Comparison of ENCODE assay signal across 21 cellular contexts in genomic region chr17:28777178-28777577, GRCh38. TPM values are rescaled to one million over a fixed set of nuclear protein-coding genes. Genes with fewer than 3 reads are reported as not detected.
DNase-seq lines count a peak whose midpoint lies in the region; ATAC-seq and TF ChIP-seq lines count a peak whose summit lies in the region.
"Had no signal": no experiment of that assay in that cellular context is flagged by ENCODE, and none has a peak within 500 bp of the region (broad histone marks: within the 10 kb centered on the region; RNA-seq: fewer than 3 reads in every experiment).

No MANE protein-coding gene starts in this region.

- H3K9me3 ChIP-seq in HEK293 (ENCODE audit: control insufficient read depth, insufficient read depth, low read depth, low read length) (no peaks in the 10 kb centered on the region), mammary epithelial cell (replicated peaks; ENCODE audit: insufficient read depth, low read length) (no peaks in the 10 kb centered on the region), thyroid gland (no peaks in the 10 kb centered on the region)
- H3K9me3 ChIP-seq: heart right ventricle, pancreas, uterus had no signal

- TF ChIP-seq CTCF in HEK293 (tag by site-specific recombination; IDR thresholded peaks at IDR 0.05): no peak
- TF ChIP-seq CTCF in mammary epithelial cell (conservative IDR thresholded peaks at IDR 0.05 in 1 of 2, IDR thresholded peaks at IDR 0.05 in 1 of 2; ENCODE audit: extremely low read depth in 1 of 2, insufficient read depth in 1 of 2, low read depth in 1 of 2, low read length in 2 of 2): no peak
- no peak for TF ChIP-seq CTCF in osteocyte (IDR thresholded peaks at IDR 0.05)
- TF ChIP-seq CTCF in thyroid gland (IDR thresholded peaks at IDR 0.05): no peak

- no peak for DNase-seq in activated T-cell treated with anti-CD3 and anti-CD28 coated beads, Interleukin-2, amount 50 U/mL, for 72 hours
- no peak for DNase-seq in activated T-cell treated with anti-CD3 and anti-CD28 coated beads for 4 hours
- DNase-seq in mammary epithelial cell: peak; percentile 72
- DNase-seq in osteocyte (ENCODE audit: extremely low spot score, unreplicated experiment): no peak
- no peak for DNase-seq in NCI-H128 (lab: John Stamatoyannopoulos, UW; ENCODE audit: unreplicated experiment)
- no peak for DNase-seq in stimulated activated naive CD4-positive, alpha-beta T cell (lab: John Stamatoyannopoulos, UW)
- DNase-seq in thyroid gland: no peak
- DNase-seq: activated T-cell treated with anti-CD3 and anti-CD28 coated beads, Interleukin-2, amount 50 U/mL, for 48 hours; dermis blood vessel endothelial cell; GF-D8; HCEC 1CT; heart right ventricle; kidney; NCI-H2081 treated with DMSO at 0.1 percent for 48 hours; NCI-H774; pancreas; small intestine; stimulated activated naive B cell treated with anti-CD40 and anti-IgM and Interleukin-4, amounts not matched to agents 10 μg/mL and 1 μg/mL and 100 μg/mL, for 72 hours; uterus had no signal

- dilution Hi-C loops in mammary epithelial cell (cut with HindIII; ENCODE audit: low sequenced_read_pairs): no loop called here

- H3K27me3 ChIP-seq in mammary epithelial cell (ENCODE audit: insufficient read depth, low read length) (no peaks in the 10 kb centered on the region), thyroid gland (no peaks in the 10 kb centered on the region)
- H3K27me3 ChIP-seq: heart right ventricle, pancreas, uterus had no signal

- in situ Hi-C loops in mammary epithelial cell (cut with MboI; ENCODE audit: low sequenced_read_pairs in 2 of 2): no loop called here

- ATAC-seq in activated T-cell treated with anti-CD3 and anti-CD28 coated beads, Interleukin-2, amount 50 U/mL, for 72 hours (replicated peaks in 1 of 2): no peak
- ATAC-seq: pancreas; stimulated activated naive B cell treated with anti-CD40 and anti-IgM and Interleukin-4, amounts not matched to agents 10 μg/mL and 1 μg/mL and 100 μg/mL, for 72 hours had no signal

- H3K36me3 ChIP-seq in HEK293 (ENCODE audit: control insufficient read depth in 2 of 2, insufficient read depth in 1 of 2, low read length in 2 of 2) (peaks cover 7 to 12% of the 10 kb centered on the region in 2 experiments), mammary epithelial cell (ENCODE audit: insufficient read depth, low read length) (peaks cover 4% of the 10 kb centered on the region), thyroid gland (no peaks in the 10 kb centered on the region)
- H3K36me3 ChIP-seq: pancreas, uterus had no signal

- WGBS in mammary epithelial cell (ENCODE audit: low coverage, missing lambda C conversion rate): 0% methylated on average over 1 of the region's 1 CpG
- WGBS in thyroid gland, 2 donors: 65 to 72% methylated on average over 1 of the region's 1 CpG

- H3K4me2 ChIP-seq in mammary epithelial cell (ENCODE audit: insufficient read depth, low read depth, low read length): peak overlapping the region; percentile 79

- peaks cover 0 to 10% of the 10 kb centered on the region in 2 donors for H3K36me3 Mint-ChIP-seq in activated T-cell treated with anti-CD3 and anti-CD28 coated beads, Interleukin-2, amount 50 U/mL, for 72 hours (ENCODE audit: insufficient read depth in 2 of 2)
- peaks cover 10% of the 10 kb centered on the region for H3K36me3 Mint-ChIP-seq in osteocyte (ENCODE audit: unreplicated experiment)

- POLR2A ChIA-PET in HEK293 (lab: Yijun Ruan, JAX): interaction anchor here (0.6 kb wide), 1 partner anchor 10 kb away, joined by 3 read pairs; no protein-coding TSS in a partner anchor

- peak overlapping the region; percentile 46 for H3K9ac ChIP-seq in mammary epithelial cell (ENCODE audit: insufficient read depth, low read length)

- H3K27ac Mint-ChIP-seq in activated T-cell treated with anti-CD3 and anti-CD28 coated beads, Interleukin-2, amount 50 U/mL, for 72 hours: peak overlapping the region; percentile 91
- peak overlapping the region; percentile 8 for H3K27ac Mint-ChIP-seq in osteocyte (ENCODE audit: unreplicated experiment)
- H3K27ac Mint-ChIP-seq: stimulated activated naive B cell treated with anti-CD40 and anti-IgM and Interleukin-4, amounts not matched to agents 10 μg/mL and 1 μg/mL and 100 μg/mL, for 72 hours had no signal

- CTCF ChIA-PET in HEK293 (lab: Yijun Ruan, JAX): interaction anchor here (0.8 to 7.1 kb wide), 2 partner anchors 14 to 46 kb away, joined by 3 to 98 read pairs; no protein-coding TSS in a partner anchor
- CTCF ChIA-PET in mammary epithelial cell (lab: Charles Lee; ENCODE audit: low non-redundant PET): no interaction called here

- no peak overlapping the region for H3K4me3 ChIP-seq in HEK293 (ENCODE audit: low read depth, low read length)
- peak overlapping the region in 2 of 3 experiments; percentile 6 to 36 for H3K4me3 ChIP-seq in mammary epithelial cell (replicated peaks in 1 of 3; ENCODE audit: insufficient read depth in 1 of 3, low read depth in 2 of 3, low read length in 3 of 3)
- H3K4me3 ChIP-seq in thyroid gland (replicated peaks in 1 of 3): no peak overlapping the region
- H3K4me3 ChIP-seq: heart right ventricle, pancreas, uterus had no signal

- H3K79me2 ChIP-seq in mammary epithelial cell (ENCODE audit: insufficient read depth, low read length): peaks cover 91% of the 10 kb centered on the region

- TF ChIP-seq POLR2A in thyroid gland (IDR thresholded peaks at IDR 0.05): no peak

- H3K27ac ChIP-seq in HEK293 (ENCODE audit: extremely low read depth, low read depth, low read length): 0 out of 2 replicates have a peak overlapping the region, but pooled peaks have one; percentile 14
- H3K27ac ChIP-seq in mammary epithelial cell (ENCODE audit: insufficient read depth, low read depth, low read length): peak overlapping the region; percentile 66
- peak overlapping the region in 1 of 3 donors; percentile 32 for H3K27ac ChIP-seq in thyroid gland
- H3K27ac ChIP-seq: pancreas, uterus had no signal

- H3K9me3 Mint-ChIP-seq in activated T-cell treated with anti-CD3 and anti-CD28 coated beads, Interleukin-2, amount 50 U/mL, for 72 hours: no peaks in the 10 kb centered on the region
- H3K9me3 Mint-ChIP-seq in osteocyte (ENCODE audit: unreplicated experiment): no peaks in the 10 kb centered on the region
- H3K9me3 Mint-ChIP-seq: stimulated activated naive B cell treated with anti-CD40 and anti-IgM and Interleukin-4, amounts not matched to agents 10 μg/mL and 1 μg/mL and 100 μg/mL, for 72 hours had no signal

- no peak overlapping the region for H3K4me3 Mint-ChIP-seq in activated T-cell treated with anti-CD3 and anti-CD28 coated beads, Interleukin-2, amount 50 U/mL, for 72 hours
- no peak overlapping the region for H3K4me3 Mint-ChIP-seq in osteocyte (ENCODE audit: unreplicated experiment)
- H3K4me3 Mint-ChIP-seq: stimulated activated naive B cell treated with anti-CD40 and anti-IgM and Interleukin-4, amounts not matched to agents 10 μg/mL and 1 μg/mL and 100 μg/mL, for 72 hours had no signal

- H4K20me1 ChIP-seq in mammary epithelial cell (ENCODE audit: insufficient read depth, low read length): no peaks in the 10 kb centered on the region

- H3K27me3 Mint-ChIP-seq in activated T-cell treated with anti-CD3 and anti-CD28 coated beads, Interleukin-2, amount 50 U/mL, for 72 hours (ENCODE audit: low read depth): no peaks in the 10 kb centered on the region
- H3K27me3 Mint-ChIP-seq in osteocyte (ENCODE audit: unreplicated experiment): no peaks in the 10 kb centered on the region
- H3K27me3 Mint-ChIP-seq: stimulated activated naive B cell treated with anti-CD40 and anti-IgM and Interleukin-4, amounts not matched to agents 10 μg/mL and 1 μg/mL and 100 μg/mL, for 72 hours had no signal

- H3K4me1 ChIP-seq in HEK293 (ENCODE audit: control insufficient read depth, insufficient read depth, low read length) (0 out of 2 replicates have a peak, but pooled peaks cover 4% of the 10 kb centered on the region), mammary epithelial cell (ENCODE audit: insufficient read depth, low read length) (peaks cover 25% of the 10 kb centered on the region), thyroid gland (no peaks in the 10 kb centered on the region)
- H3K4me1 ChIP-seq: uterus had no signal

- intact Hi-C loops in mammary epithelial cell (cut with micrococcal nuclease): no loop called here
- intact Hi-C loops in thyroid gland (cut with DNase I): no loop called here

- no peak overlapping the region for H2AFZ ChIP-seq in mammary epithelial cell (ENCODE audit: low read depth, low read length)

- peaks cover 41% of the 10 kb centered on the region for H3K4me1 Mint-ChIP-seq in activated T-cell treated with anti-CD3 and anti-CD28 coated beads, Interleukin-2, amount 50 U/mL, for 72 hours (ENCODE audit: low read depth)
- peaks cover 5% of the 10 kb centered on the region for H3K4me1 Mint-ChIP-seq in osteocyte (ENCODE audit: unreplicated experiment)

- no TSS peak for BruUV-seq in mammary epithelial cell (replicated peaks; lab: Mats Ljungman, UMichigan)

TF ChIP-seq in HEK293, 187 proteins besides CTCF, POLR2A, EP300 and RAD21 (continues in another document):
- no peak for TF ChIP-seq ZNF677 (tag by site-specific recombination; IDR thresholded peaks at IDR 0.05)

RNA-seq across cellular contexts. Expression of gene TRAF4, which starts 33.4 kb away (rescaled TPM):
- total RNA-seq in activated T-cell treated with anti-CD3 and anti-CD28 coated beads, Interleukin-2, amount 50 U/mL, for 72 hours: 100 to 1,000 TPM; 108 to 145 TPM
- total RNA-seq in mammary epithelial cell (100 to 1,000 TPM in 1 of 2 donors, 10 to 100 TPM in 1; 50.5 to 147 TPM), osteocyte (76.1 and 95.5 TPM in 2 replicates), thyroid gland (10 to 100 TPM; 33.3 to 64.3 (median 44.3) TPM)
- 85.3 TPM for polyA plus RNA-seq in mammary epithelial cell
- polyA minus RNA-seq in mammary epithelial cell: 133 TPM

RNA-seq across cellular contexts. Expression of gene NEK8, which starts 48.6 kb away (rescaled TPM):
- 10 to 100 TPM in 1 of 2 donors, 1 to 10 TPM in 1; 6.9 to 10.9 TPM for total RNA-seq in activated T-cell treated with anti-CD3 and anti-CD28 coated beads, Interleukin-2, amount 50 U/mL, for 72 hours
- 1 to 10 TPM; 5.5 to 7.0 TPM for total RNA-seq in mammary epithelial cell
- polyA plus RNA-seq in mammary epithelial cell: 4.6 TPM
- polyA minus RNA-seq in mammary epithelial cell: 2.6 TPM
- 8.5 and 9.9 TPM in 2 replicates for total RNA-seq in osteocyte
- 10 to 100 TPM in 1 of 4 donors, 1 to 10 TPM in 3; 3.9 to 14.0 (median 8.1) TPM for total RNA-seq in thyroid gland

RNA-seq across cellular contexts. Expression of gene TLCD1, which starts 51.1 kb away (rescaled TPM):
- 1 to 10 TPM; 5.2 to 9.0 TPM for total RNA-seq in activated T-cell treated with anti-CD3 and anti-CD28 coated beads, Interleukin-2, amount 50 U/mL, for 72 hours
- total RNA-seq in mammary epithelial cell (10 to 100 TPM in 1 of 2 donors, 1 to 10 TPM in 1; 4.7 to 16.7 TPM), osteocyte (3.8 and 5.8 TPM in 2 replicates), thyroid gland (10 to 100 TPM in 1 of 4 donors, 1 to 10 TPM in 3; 1.6 to 21.4 (median 5.1) TPM)
- polyA plus RNA-seq in mammary epithelial cell: 19.8 TPM
- polyA minus RNA-seq in mammary epithelial cell: 10.1 TPM
- total RNA-seq: mononuclear cell had no signal

RNA-seq across cellular contexts. Expression of gene RPL23A, which starts 57.4 kb away (rescaled TPM):
- 1,000 to 10,000 TPM; 2,006 to 2,174 TPM for total RNA-seq in activated T-cell treated with anti-CD3 and anti-CD28 coated beads, Interleukin-2, amount 50 U/mL, for 72 hours
- total RNA-seq in mammary epithelial cell: 1,000 to 10,000 TPM in 1 of 2 donors, 100 to 1,000 TPM in 1; 335 to 1,232 TPM
- 685 TPM for polyA plus RNA-seq in mammary epithelial cell
- 785 TPM for polyA minus RNA-seq in mammary epithelial cell
- total RNA-seq in osteocyte: 1,390 and 1,395 TPM in 2 replicates
- 100 to 1,000 TPM; 181 to 750 (median 443) TPM for total RNA-seq in thyroid gland

RNA-seq across cellular contexts. Expression of gene RAB34, which starts 59.5 kb away (rescaled TPM):
- 10 to 100 TPM; 10.4 to 17.3 TPM for total RNA-seq in activated T-cell treated with anti-CD3 and anti-CD28 coated beads, Interleukin-2, amount 50 U/mL, for 72 hours
- total RNA-seq in mammary epithelial cell: 10 to 100 TPM; 68.2 to 83.4 TPM
- polyA plus RNA-seq in mammary epithelial cell: 176 TPM
- 135 TPM for polyA minus RNA-seq in mammary epithelial cell
- total RNA-seq in osteocyte: 153 TPM in 2 replicates
- total RNA-seq in thyroid gland: 100 to 1,000 TPM; 136 to 186 (median 159) TPM

Comparison
In these comparisons a context has a peak if more than half of its experiments do, and no peak if none do; other contexts are left out.
1. H3K4me3 ChIP-seq: peak in mammary epithelial cell (2 of 3); none in HEK293 (single experiment) and thyroid gland (0 of 3).